Comparison of ENCODE assay signal across 19 cellular contexts in the genomic region with DNA sequence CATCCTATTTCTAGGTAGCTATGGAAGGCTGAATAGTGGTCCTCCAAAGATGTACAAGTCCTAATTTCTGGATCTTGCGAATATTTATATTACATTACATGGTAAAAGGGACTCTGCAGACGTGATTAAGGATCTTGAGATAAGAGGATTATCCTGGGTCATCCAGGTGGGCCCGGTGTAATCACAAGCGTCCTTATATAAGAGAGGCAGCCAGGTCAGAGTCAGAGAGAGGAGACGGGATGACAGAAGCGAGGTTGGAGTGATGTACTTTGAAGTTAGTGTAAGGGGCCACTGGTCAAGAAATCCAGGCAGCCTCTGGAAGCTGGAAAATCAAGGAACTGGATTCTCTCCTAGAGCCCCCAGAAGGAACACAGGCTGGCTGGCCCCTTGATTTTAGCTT.
"Had no signal": no experiment of that assay in that cellular context is flagged by ENCODE, and none has a peak within 500 bp of the region (broad histone marks: within the 10 kb centered on the region; RNA-seq: fewer than 3 reads in every experiment).

No MANE protein-coding gene starts in this region.

- DNase-seq: colonic mucosa; foreskin melanocyte; heart left ventricle; hypothalamus; mammary epithelial cell; natural killer cell; nucleus accumbens; pancreas; right cardiac atrium; stimulated activated CD4-positive, alpha-beta T cell treated with anti-CD3 and anti-CD28 coated beads, Interleukin-4, amount 100 ng/mL, for 1 hour; stimulated activated CD8-positive, alpha-beta memory T cell treated with anti-CD3 and anti-CD28 coated beads, Interleukin-4, amount 100 ng/mL, for 48 hours; stimulated activated naive CD8-positive, alpha-beta T cell treated with anti-CD3 and anti-CD28 coated beads, Interleukin-15, Interleukin-2, amounts not matched to agents 100 U/mL and 50 U/mL, for 24 hours; thyroid gland had no signal

- H3K36me3 ChIP-seq: colonic mucosa, heart left ventricle, neural progenitor cell, pancreas, suprapubic skin, thyroid gland had no signal

- H3K4me1 Mint-ChIP-seq: natural killer cell; stimulated activated effector memory CD8-positive, alpha-beta T cell treated with anti-CD3 and anti-CD28 coated beads, Interleukin-12 subunit alpha, Interleukin-12 subunit beta, amount 100 ng/mL, for 72 hours had no signal

- H3K4me3 ChIP-seq: colonic mucosa, heart left ventricle, neural progenitor cell, pancreas, suprapubic skin, thyroid gland had no signal

- H2AFZ ChIP-seq: neural progenitor cell had no signal

- H3K9me3 ChIP-seq: colonic mucosa, pancreas, suprapubic skin, thyroid gland had no signal

- H3K27me3 ChIP-seq: colonic mucosa, pancreas, thyroid gland had no signal

- H3K27ac ChIP-seq: colonic mucosa, heart left ventricle, neural progenitor cell, pancreas, suprapubic skin, thyroid gland had no signal

- H3K4me3 Mint-ChIP-seq: natural killer cell; neural progenitor cell; stimulated activated effector memory CD8-positive, alpha-beta T cell treated with anti-CD3 and anti-CD28 coated beads, Interleukin-12 subunit alpha, Interleukin-12 subunit beta, amount 100 ng/mL, for 72 hours; type B pancreatic cell had no signal

- H3K4me2 ChIP-seq: neural progenitor cell had no signal

- H3K9ac ChIP-seq: neural progenitor cell had no signal

- H3K36me3 Mint-ChIP-seq: natural killer cell; neural progenitor cell; stimulated activated effector memory CD8-positive, alpha-beta T cell treated with anti-CD3 and anti-CD28 coated beads, Interleukin-12 subunit alpha, Interleukin-12 subunit beta, amount 100 ng/mL, for 72 hours; type B pancreatic cell had no signal

- H3K4me1 ChIP-seq: colonic mucosa, heart left ventricle, pancreas, suprapubic skin, thyroid gland had no signal

- H3K9me3 Mint-ChIP-seq: natural killer cell, type B pancreatic cell had no signal

- ATAC-seq: heart left ventricle; left lobe of liver; natural killer cell; pancreas; right cardiac atrium; stimulated activated effector memory CD8-positive, alpha-beta T cell treated with anti-CD3 and anti-CD28 coated beads, Interleukin-12 subunit alpha, Interleukin-12 subunit beta, amount 100 ng/mL, for 72 hours; stimulated activated naive CD8-positive, alpha-beta T cell treated with anti-CD3 and anti-CD28 coated beads, Interleukin-15, Interleukin-2, amounts not matched to agents 100 U/mL and 50 U/mL, for 24 hours had no signal

- H3K27ac Mint-ChIP-seq: natural killer cell; neural progenitor cell; progenitor cell of endocrine pancreas; stimulated activated effector memory CD8-positive, alpha-beta T cell treated with anti-CD3 and anti-CD28 coated beads, Interleukin-12 subunit alpha, Interleukin-12 subunit beta, amount 100 ng/mL, for 72 hours; type B pancreatic cell had no signal
